ENCODE assay signal across 17 cellular contexts in genomic region chr1:15522551-15522950, GRCh38. TPM values are rescaled to one million over a fixed set of nuclear protein-coding genes. Genes with fewer than 3 reads are reported as not detected.
A peak's percentile ranks its signal among the peaks of the same experiment; 100 is the strongest.
DNase-seq lines count a peak whose midpoint lies in the region; ATAC-seq and TF ChIP-seq lines count a peak whose summit lies in the region.
"Had no signal": no experiment of that assay in that cellular context is flagged by ENCODE, and none has a peak within 500 bp of the region (broad histone marks: within the 10 kb centered on the region; RNA-seq: fewer than 3 reads in every experiment).

No MANE protein-coding gene starts in this region.

- no peaks in the 10 kb centered on the region for H3K27me3 Mint-ChIP-seq in endodermal cell (ENCODE audit: insufficient read depth)

- no peak overlapping the region for H3K27ac Mint-ChIP-seq in endodermal cell

- H3K27ac ChIP-seq in right atrium auricular region (peak overlapping the region in 1 of 2 donors; percentile 99), OCI-LY7 (ENCODE audit: low read depth, low read length, poor library complexity, severe bottlenecking) (no peak overlapping the region), endodermal cell (ENCODE audit: low read depth, low read length) (no peak overlapping the region), stomach (peak overlapping the region in 1 of 5 donors; percentile 99)
- H3K27ac ChIP-seq: foreskin keratinocyte, left lung, pancreas, thoracic aorta had no signal

- no peak overlapping the region for H2AFZ ChIP-seq in OCI-LY7 (ENCODE audit: low read length)

- H3K9ac ChIP-seq in endodermal cell (ENCODE audit: extremely low read depth, low read length, poor library complexity, severe bottlenecking): no peak overlapping the region

- CTCF ChIA-PET in OCI-LY7 (lab: Charles Lee; ENCODE audit: unreplicated experiment): no interaction called here

- peak; percentile 58 for DNase-seq in right atrium auricular region (ENCODE audit: low spot score)
- no peak for DNase-seq in Right ventricle myocardium superior
- DNase-seq in OCI-LY7 (ENCODE audit: low spot score): no peak
- peak; percentile 20 for DNase-seq in endodermal cell
- peak; percentile 19 for DNase-seq in stomach
- no peak for DNase-seq in stimulated activated CD4-positive, alpha-beta T cell treated with anti-CD3 and anti-CD28 coated beads, Interleukin-4, amount 100 ng/mL, for 1 hour
- no peak for DNase-seq in GM10266 (ENCODE audit: extremely low spot score)
- no peak for DNase-seq in activated T-cell treated with anti-CD3 and anti-CD28 coated beads for 4 hours
- DNase-seq: activated naive CD4-positive, alpha-beta T cell; body of pancreas; foreskin keratinocyte; left lung; NCI-H526 treated with DMSO at 0.1 percent for 48 hours; stimulated activated CD4-positive, alpha-beta T cell treated with anti-CD3 and anti-CD28 coated beads, Interleukin-4, amount 100 ng/mL, for 24 hours had no signal

- peaks cover 25% of the 10 kb centered on the region for H3K4me1 Mint-ChIP-seq in endodermal cell

- no peak for TF ChIP-seq CTCF in right atrium auricular region (IDR thresholded peaks at IDR 0.05)
- no peak for TF ChIP-seq CTCF in OCI-LY7 (conservative IDR thresholded peaks at IDR 0.05; ENCODE audit: low read length)
- TF ChIP-seq CTCF in endodermal cell (conservative IDR thresholded peaks at IDR 0.05): no peak
- no peak for TF ChIP-seq CTCF in stomach (IDR thresholded peaks at IDR 0.05)
- TF ChIP-seq CTCF in GM10266 (IDR thresholded peaks at IDR 0.05; ENCODE audit: control insufficient read depth, insufficient read depth, low read depth, missing control alignments): no peak

- peaks cover 11% of the 10 kb centered on the region; the same call in 1 of the 2 replicates for H3K79me2 ChIP-seq in OCI-LY7 (ENCODE audit: insufficient read depth, low read depth, low read length)

- POLR2A ChIA-PET in OCI-LY7 (lab: Charles Lee): interaction anchor here (0.7 kb wide), 1 partner anchor 919 kb away, joined by 3 read pairs; no protein-coding TSS in a partner anchor

- BruUV-seq in OCI-LY7 (replicated peaks; lab: Mats Ljungman, UMichigan): no TSS peak

- H3K36me3 ChIP-seq in right atrium auricular region (peaks cover 1% of the 10 kb centered on the region), OCI-LY7 (ENCODE audit: insufficient read depth, low read length) (no peaks in the 10 kb centered on the region), endodermal cell (ENCODE audit: control insufficient read depth, insufficient read depth, low read length) (no peaks in the 10 kb centered on the region), stomach (peaks cover 0 to 9% (median 5%) of the 10 kb centered on the region in 4 donors)
- H3K36me3 ChIP-seq: left lung, pancreas, thoracic aorta had no signal

- H3K4me1 ChIP-seq in right atrium auricular region (peaks cover 0 to 25% of the 10 kb centered on the region in 2 donors), OCI-LY7 (ENCODE audit: insufficient read depth, low read length, poor library complexity, severe bottlenecking) (peaks cover 18% of the 10 kb centered on the region), endodermal cell (ENCODE audit: control insufficient read depth, insufficient read depth, low read length) (no peaks in the 10 kb centered on the region), stomach (peaks cover 25 to 40% (median 34%) of the 10 kb centered on the region in 4 donors)

- no peak for TF ChIP-seq EP300 in stomach (IDR thresholded peaks at IDR 0.05)

- WGBS in endodermal cell (ENCODE audit: insufficient coverage in 1 of 2, insufficient read length in 1 of 2), 2 experiments: 91 to 93% methylated on average over 3 to 4 of the region's 4 CpGs
- 94 to 100% (median 97%) methylated on average over 4 of the region's 4 CpGs for WGBS in stomach, 5 donors

- H3K9me3 Mint-ChIP-seq in endodermal cell: no peaks in the 10 kb centered on the region

- no peaks in the 10 kb centered on the region for H4K20me1 ChIP-seq in OCI-LY7 (ENCODE audit: insufficient read depth, low read length)

- H3K27me3 ChIP-seq in right atrium auricular region (no peaks in the 10 kb centered on the region), endodermal cell (ENCODE audit: control insufficient read depth, insufficient read depth, low read length, poor library complexity, severe bottlenecking) (no peaks in the 10 kb centered on the region), stomach (no peaks in the 10 kb centered on the region)
- H3K27me3 ChIP-seq: body of pancreas, foreskin keratinocyte, left lung, pancreas had no signal

- H3K36me3 Mint-ChIP-seq in endodermal cell (ENCODE audit: low read depth): peaks cover 5% of the 10 kb centered on the region

- no peak for TF ChIP-seq POLR2A in stomach (IDR thresholded peaks at IDR 0.05)

- intact Hi-C loops in Right ventricle myocardium superior (cut with DNase I) (no loop called here), OCI-LY7 (cut with micrococcal nuclease; ENCODE audit: unreplicated experiment) (no loop called here), stomach (cut with DNase I; ENCODE audit: low total_unique reads) (no loop called here)

- no peaks in the 10 kb centered on the region for H3K9me2 ChIP-seq in OCI-LY7 (ENCODE audit: insufficient read depth, low read length)

- peak overlapping the region; percentile 87 for H3K4me2 ChIP-seq in OCI-LY7 (ENCODE audit: low read length)

- H3K9me3 ChIP-seq in right atrium auricular region: no peaks in the 10 kb centered on the region
- H3K9me3 ChIP-seq in OCI-LY7 (ENCODE audit: low read length): no peaks in the 10 kb centered on the region
- H3K9me3 ChIP-seq in endodermal cell (ENCODE audit: control insufficient read depth, low read length): no peaks in the 10 kb centered on the region
- no peaks in the 10 kb centered on the region for H3K9me3 ChIP-seq in stomach
- H3K9me3 ChIP-seq: body of pancreas, left lung, pancreas, thoracic aorta had no signal

- peak overlapping the region; percentile 82 for H3K4me3 Mint-ChIP-seq in endodermal cell

- H3K4me3 ChIP-seq in right atrium auricular region (no peak overlapping the region), OCI-LY7 (ENCODE audit: low read depth, low read length, poor library complexity, severe bottlenecking) (no peak overlapping the region), endodermal cell (ENCODE audit: low read length) (no peak overlapping the region), stomach (no peak overlapping the region)
- H3K4me3 ChIP-seq: body of pancreas had no signal

- no peak for ATAC-seq in Right ventricle myocardium superior (ENCODE audit: poor library complexity)
- ATAC-seq: body of pancreas, foreskin keratinocyte, left lung, pancreas had no signal

RNA-seq across cellular contexts. Expression of gene CASP9, which starts 1.5 kb away (rescaled TPM):
- total RNA-seq in right atrium auricular region (10 to 100 TPM in 1 of 2 donors, 1 to 10 TPM in 1; 6.8 to 11.9 TPM), Right ventricle myocardium superior (13.6 TPM), OCI-LY7 (2022) (17.3 and 17.6 TPM in 2 replicates), endodermal cell (10 to 100 TPM; 15.5 to 16.1 TPM), stomach (100 to 1,000 TPM in 1 of 5 donors, 10 to 100 TPM in 2, 1 to 10 TPM in 2; 8.3 to 125 (median 23.9) TPM)
- 14.5 and 20.8 TPM in 2 replicates for total RNA-seq in OCI-LY7 (2014; rRNA removed; shearing (Covaris generic))
- polyA plus RNA-seq in endodermal cell (2013, experiment 1 of 2): 11.4 TPM
- 9.0 TPM for polyA plus RNA-seq in endodermal cell (2013, experiment 2 of 2)
- 10 to 100 TPM in 2 of 3 donors, 1 to 10 TPM in 1; 9.5 to 16.6 (median 16.0) TPM for polyA plus RNA-seq in stomach

RNA-seq across cellular contexts. Expression of gene DNAJC16, which starts 4.1 kb away (rescaled TPM):
- total RNA-seq in right atrium auricular region (10 to 100 TPM; 11.2 to 14.5 TPM), Right ventricle myocardium superior (16.6 TPM), OCI-LY7 (2022) (15.0 and 16.8 TPM in 2 replicates), endodermal cell (10 to 100 TPM; 23.1 to 31.6 TPM), stomach (10 to 100 TPM in 4 of 5 donors, 1 to 10 TPM in 1; 2.9 to 26.4 (median 21.7) TPM)
- total RNA-seq in OCI-LY7 (2014; rRNA removed; shearing (Covaris generic)): 5.8 and 9.1 TPM in 2 replicates
- polyA plus RNA-seq in endodermal cell (2013, experiment 1 of 2): 11.8 TPM
- polyA plus RNA-seq in endodermal cell (2013, experiment 2 of 2): 10.7 TPM
- 1 to 10 TPM; 1.8 to 3.8 (median 2.6) TPM for polyA plus RNA-seq in stomach

RNA-seq across cellular contexts. Expression of gene CELA2B, which starts 46.6 kb away (rescaled TPM):
- total RNA-seq in right atrium auricular region: not detected
- total RNA-seq in Right ventricle myocardium superior: not detected
- total RNA-seq in OCI-LY7 (2014; rRNA removed; shearing (Covaris generic)): not detected in 2 replicates
- not detected in 2 replicates for total RNA-seq in OCI-LY7 (2022)
- total RNA-seq in endodermal cell: not detected
- polyA plus RNA-seq in endodermal cell (2013, experiment 1 of 2): not detected
- not detected for polyA plus RNA-seq in endodermal cell (2013, experiment 2 of 2)
- not detected for total RNA-seq in stomach
- polyA plus RNA-seq in stomach: not detected
- total RNA-seq: foreskin keratinocyte, RPMI7951, thoracic aorta had no signal
- polyA plus RNA-seq: foreskin keratinocyte had no signal

Comparison
In these comparisons a context has a peak if more than half of its experiments do, and no peak if none do; other contexts are left out.
1. DNase-seq: peak in right atrium auricular region (single experiment), endodermal cell (single experiment) and stomach (single experiment); none in Right ventricle myocardium superior (single experiment), OCI-LY7 (single experiment), stimulated activated CD4-positive, alpha-beta T cell treated with anti-CD3 and anti-CD28 coated beads, Interleukin-4, amount 100 ng/mL, for 1 hour (single experiment), GM10266 (single experiment) and activated T-cell treated with anti-CD3 and anti-CD28 coated beads for 4 hours (single experiment).